32 cellular contexts compared by ENCODE assay signal in genomic region chr18:6155707-6156106, GRCh38.
"Had no signal": no experiment of that assay in that cellular context is flagged by ENCODE, and none has a peak within 500 bp of the region (broad histone marks: within the 10 kb centered on the region; RNA-seq: fewer than 3 reads in every experiment).

No MANE protein-coding gene starts in this region.

- H3K27me3 ChIP-seq: adrenal gland, ascending aorta, body of pancreas, brain microvascular endothelial cell, breast epithelium, cardiac muscle cell had no signal

- FAIRE-seq: astrocyte, bronchial epithelial cell had no signal

- H3K4me3 ChIP-seq: adrenal gland, ascending aorta, body of pancreas, breast epithelium, cardiac muscle cell had no signal

- H3K4me1 ChIP-seq: adrenal gland, ascending aorta, body of pancreas, breast epithelium had no signal

- DNase-seq: activated effector memory CD4-positive, alpha-beta T cell treated with anti-CD3 and anti-CD28 coated beads, Interleukin-2, amount 50 U/mL, for 16 hours; activated effector memory CD4-positive, alpha-beta T cell treated with Interleukin-2 at 50 U/mL for 16 hours; activated gamma-delta T cell; activated gamma-delta T cell treated with Interleukin-2 at 50 U/mL for 16 hours; activated naive CD4-positive, alpha-beta T cell; activated naive CD4-positive, alpha-beta T cell treated with anti-CD3 and anti-CD28 coated beads for 36 hours; activated naive CD4-positive, alpha-beta T cell treated with anti-CD3 and anti-CD28 coated beads, Interleukin-2, amount 10 ng/mL, durations not matched to agents 7 days and 5 days; activated naive CD4-positive, alpha-beta T cell treated with anti-CD3 and anti-CD28 coated beads, Interleukin-2, amount 50 U/mL, for 16 hours; activated naive CD4-positive, alpha-beta T cell treated with Interleukin-2 at 50 U/mL for 16 hours; activated naive CD8-positive, alpha-beta T cell treated with anti-CD3 and anti-CD28 coated beads for 36 hours; activated naive CD8-positive, alpha-beta T cell treated with anti-CD3 and anti-CD28 coated beads, Interleukin-2, amount 10 ng/mL, durations not matched to agents 7 days and 5 days; activated naive CD8-positive, alpha-beta T cell treated with anti-CD3 and anti-CD28 coated beads, Interleukin-2, amount 50 U/mL, for 24 hours; activated T-cell treated with anti-CD3 and anti-CD28 coated beads, Interleukin-2, amount 50 U/mL, for 4 hours; activated T-cell treated with anti-CD3 and anti-CD28 coated beads, Interleukin-2, amount 50 U/mL, for 48 hours; activated T-cell treated with anti-CD3 and anti-CD28 coated beads, Interleukin-2, amount 50 U/mL, for 72 hours; adrenal gland; amniotic stem cell; amygdala; anterior cingulate cortex; aorta; body of pancreas; brain microvascular endothelial cell; caudate nucleus; central memory CD4-positive, alpha-beta T cell; cerebellar nuclear complex had no signal

- H3K27ac ChIP-seq: adrenal gland, ascending aorta, body of pancreas, brain microvascular endothelial cell, breast epithelium, cardiac muscle cell had no signal

- H3K9me3 ChIP-seq: adrenal gland had no signal

- ATAC-seq: activated naive CD4-positive, alpha-beta T cell treated with anti-CD3 and anti-CD28 coated beads, Interleukin-2, amount 50 U/mL, for 72 hours; activated naive CD8-positive, alpha-beta T cell treated with anti-CD3 and anti-CD28 coated beads, Interleukin-2, amount 50 U/mL, for 24 hours; activated T-cell treated with anti-CD3 and anti-CD28 coated beads, Interleukin-2, amount 50 U/mL, for 4 hours; activated T-cell treated with anti-CD3 and anti-CD28 coated beads, Interleukin-2, amount 50 U/mL, for 72 hours; activated T-helper 17 cell treated with anti-CD3 and anti-CD28 coated beads, Interleukin-2, amount 50 U/mL, for 72 hours; body of pancreas had no signal

- H3K36me3 ChIP-seq: adrenal gland, ascending aorta, brain microvascular endothelial cell, breast epithelium, cardiac muscle cell had no signal
